In genomic region chr2:38581193-38582147, GRCh38 we compare ENCODE assay signal across 8 cellular contexts. TPM values are rescaled to one million over a fixed set of nuclear protein-coding genes. Genes with fewer than 3 reads are reported as not detected.
DNase-seq lines count a peak whose midpoint lies in the region; ATAC-seq and TF ChIP-seq lines count a peak whose summit lies in the region.

No MANE protein-coding gene starts in this region.

- H3K4me1 Mint-ChIP-seq in CD14-positive monocyte = no peaks in the 10 kb centered on the region
- peaks cover 7% of the 10 kb centered on the region for H3K4me1 Mint-ChIP-seq in type B pancreatic cell (ENCODE audit: unreplicated experiment)

- peak; percentile 61 for ATAC-seq in GM19043 (IDR thresholded peaks at IDR 0.05; ENCODE audit: low read depth, unreplicated experiment)
- no peak for ATAC-seq in HG02884 (IDR thresholded peaks at IDR 0.05; ENCODE audit: unreplicated experiment)

- peak overlapping the region in 12 of 59 donors; percentile 2 to 57 (median 19) for H3K27ac ChIP-seq in dorsolateral prefrontal cortex

- intact Hi-C loops in CD14-positive monocyte (cut with micrococcal nuclease) (loop anchor here (5.0 kb wide), 2 partner anchors 146 to 161 kb away; no protein-coding TSS in a partner anchor), dorsolateral prefrontal cortex (cut with DNase I) (loop anchor here (2.0 to 5.0 kb wide), 2 partner anchors 146 to 159 kb away; no protein-coding TSS in a partner anchor)

- peak; percentile 82 for TF ChIP-seq CTCF in CD14-positive monocyte (IDR thresholded peaks at IDR 0.05)
- peak; percentile 65 to 90 (median 79) for TF ChIP-seq CTCF in dorsolateral prefrontal cortex (IDR thresholded peaks at IDR 0.05 in 54 of 56, conservative IDR thresholded peaks at IDR 0.05 in 2 of 56; ENCODE audit: low read depth in 1 of 56, partially characterized antibody in 56 of 56)
- TF ChIP-seq CTCF in type B pancreatic cell (conservative IDR thresholded peaks at IDR 0.05) = peak; percentile 84

- peaks cover 59 to 63% of the 10 kb centered on the region in 2 donors for H3K36me3 Mint-ChIP-seq in CD14-positive monocyte
- peaks cover 29% of the 10 kb centered on the region for H3K36me3 Mint-ChIP-seq in type B pancreatic cell

- H3K27me3 ChIP-seq in dorsolateral prefrontal cortex = no peaks in the 10 kb centered on the region

- H3K27me3 Mint-ChIP-seq in CD14-positive monocyte (ENCODE audit: low read depth in 3 of 3) = no peaks in the 10 kb centered on the region
- no peaks in the 10 kb centered on the region for H3K27me3 Mint-ChIP-seq in type B pancreatic cell

- H3K4me3 Mint-ChIP-seq in CD14-positive monocyte = no peak overlapping the region
- no peak overlapping the region for H3K4me3 Mint-ChIP-seq in type B pancreatic cell

- no peak overlapping the region for H3K4me3 ChIP-seq in dorsolateral prefrontal cortex

- H3K9me3 Mint-ChIP-seq in CD14-positive monocyte = no peaks in the 10 kb centered on the region
- no peaks in the 10 kb centered on the region for H3K9me3 Mint-ChIP-seq in type B pancreatic cell

- DNase-seq in CD14-positive monocyte (ENCODE audit: low spot score) (no peak), NCI-H1694 treated with DMSO at 0.1 percent for 48 hours (lab: John Stamatoyannopoulos, UW) (peak; percentile 82), T-helper 1 cell (peak in 3 of 5 donors; percentile 29 to 78 (median 47)), dorsolateral prefrontal cortex (peak in 7 of 10 donors; percentile 28 to 63 (median 50)), lung microvascular endothelial cell (ENCODE audit: low read depth in 2 of 2) (peak; percentile 84 to 85), type B pancreatic cell (ENCODE audit: extremely low spot score, unreplicated experiment) (no peak)

- no peak overlapping the region for H3K27ac Mint-ChIP-seq in CD14-positive monocyte
- H3K27ac Mint-ChIP-seq in type B pancreatic cell = peak overlapping the region; percentile 2

RNA-seq across cellular contexts. Expression of gene HNRNPLL, which starts 21.3 kb away (rescaled TPM):
- 10 to 100 TPM; 13.8 to 16.8 TPM for polyA plus RNA-seq in CD14-positive monocyte
- total RNA-seq in dorsolateral prefrontal cortex (10 to 100 TPM; 43.5 to 94.0 (median 69.3) TPM), lung microvascular endothelial cell (32.0 and 35.3 TPM in 2 replicates), type B pancreatic cell (ENCODE audit: low replicate concordance) (49.4 and 72.3 TPM in 2 replicates)

Comparison
In these comparisons a context has a peak if more than half of its experiments do, and no peak if none do; other contexts are left out.
1. DNase-seq: peak in NCI-H1694 treated with DMSO at 0.1 percent for 48 hours (single experiment), T-helper 1 cell (3 of 5), dorsolateral prefrontal cortex (7 of 10) and lung microvascular endothelial cell (2 of 2); none in CD14-positive monocyte (single experiment) and type B pancreatic cell (single experiment).
2. Peak in every context shown above with its lines, with median percentiles within 50 percentile points of each other: CTCF ChIP-seq.